ENCODE assay signal across 2 cellular contexts in the genomic region with DNA sequence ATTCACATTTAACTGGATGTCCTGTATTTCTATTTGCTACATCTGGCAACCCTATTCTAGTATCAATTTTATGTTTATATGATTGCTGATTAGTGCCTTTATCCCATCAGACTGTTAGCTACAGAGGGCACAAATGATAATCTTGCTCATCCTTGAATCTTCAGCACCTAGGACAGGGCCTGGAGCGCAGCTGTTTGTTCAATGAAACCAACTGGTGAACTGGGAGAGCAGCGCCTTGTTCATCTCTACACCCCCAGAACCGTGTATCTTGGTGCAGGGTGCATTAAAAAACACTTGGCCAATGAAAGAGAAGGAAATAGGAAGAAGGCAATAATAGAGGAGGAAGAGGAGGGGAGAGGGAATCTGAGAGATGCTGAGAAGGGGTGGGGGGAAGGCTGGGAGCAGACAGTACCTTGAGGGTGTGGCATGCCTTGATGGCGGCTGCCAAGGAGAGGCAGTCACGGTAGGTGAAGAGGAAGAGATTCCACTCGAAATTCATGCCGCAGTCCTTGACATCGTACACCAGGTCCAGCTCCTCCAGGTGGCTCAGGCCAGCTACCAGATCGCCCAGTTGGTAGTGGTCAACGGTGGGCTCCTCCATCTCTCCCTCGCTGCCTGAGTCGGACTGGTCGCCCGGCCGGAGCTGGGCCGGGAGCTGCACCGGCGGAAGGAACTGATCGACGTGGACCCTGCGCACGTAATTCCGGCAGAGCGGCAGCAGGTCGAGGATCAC.
TF ChIP-seq lines count a peak whose summit lies in the region.

No MANE protein-coding gene starts in this region.

TF ChIP-seq in HCT116, 20 proteins besides CTCF, POLR2A, EP300 and RAD21 (continued from another document):
- TF ChIP-seq, protein P1, sequence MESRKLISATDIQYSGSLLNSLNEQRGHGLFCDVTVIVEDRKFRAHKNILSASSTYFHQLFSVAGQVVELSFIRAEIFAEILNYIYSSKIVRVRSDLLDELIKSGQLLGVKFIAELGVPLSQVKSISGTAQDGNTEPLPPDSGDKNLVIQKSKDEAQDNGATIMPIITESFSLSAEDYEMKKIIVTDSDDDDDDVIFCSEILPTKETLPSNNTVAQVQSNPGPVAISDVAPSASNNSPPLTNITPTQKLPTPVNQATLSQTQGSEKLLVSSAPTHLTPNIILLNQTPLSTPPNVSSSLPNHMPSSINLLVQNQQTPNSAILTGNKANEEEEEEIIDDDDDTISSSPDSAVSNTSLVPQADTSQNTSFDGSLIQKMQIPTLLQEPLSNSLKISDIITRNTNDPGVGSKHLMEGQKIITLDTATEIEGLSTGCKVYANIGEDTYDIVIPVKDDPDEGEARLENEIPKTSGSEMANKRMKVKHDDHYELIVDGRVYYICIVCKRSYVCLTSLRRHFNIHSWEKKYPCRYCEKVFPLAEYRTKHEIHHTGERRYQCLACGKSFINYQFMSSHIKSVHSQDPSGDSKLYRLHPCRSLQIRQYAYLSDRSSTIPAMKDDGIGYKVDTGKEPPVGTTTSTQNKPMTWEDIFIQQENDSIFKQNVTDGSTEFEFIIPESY (IDR thresholded peaks at IDR 0.05; ENCODE audit: extremely low read depth, insufficient replicate concordance, low read length): no peak
- TF ChIP-seq, protein P2, sequence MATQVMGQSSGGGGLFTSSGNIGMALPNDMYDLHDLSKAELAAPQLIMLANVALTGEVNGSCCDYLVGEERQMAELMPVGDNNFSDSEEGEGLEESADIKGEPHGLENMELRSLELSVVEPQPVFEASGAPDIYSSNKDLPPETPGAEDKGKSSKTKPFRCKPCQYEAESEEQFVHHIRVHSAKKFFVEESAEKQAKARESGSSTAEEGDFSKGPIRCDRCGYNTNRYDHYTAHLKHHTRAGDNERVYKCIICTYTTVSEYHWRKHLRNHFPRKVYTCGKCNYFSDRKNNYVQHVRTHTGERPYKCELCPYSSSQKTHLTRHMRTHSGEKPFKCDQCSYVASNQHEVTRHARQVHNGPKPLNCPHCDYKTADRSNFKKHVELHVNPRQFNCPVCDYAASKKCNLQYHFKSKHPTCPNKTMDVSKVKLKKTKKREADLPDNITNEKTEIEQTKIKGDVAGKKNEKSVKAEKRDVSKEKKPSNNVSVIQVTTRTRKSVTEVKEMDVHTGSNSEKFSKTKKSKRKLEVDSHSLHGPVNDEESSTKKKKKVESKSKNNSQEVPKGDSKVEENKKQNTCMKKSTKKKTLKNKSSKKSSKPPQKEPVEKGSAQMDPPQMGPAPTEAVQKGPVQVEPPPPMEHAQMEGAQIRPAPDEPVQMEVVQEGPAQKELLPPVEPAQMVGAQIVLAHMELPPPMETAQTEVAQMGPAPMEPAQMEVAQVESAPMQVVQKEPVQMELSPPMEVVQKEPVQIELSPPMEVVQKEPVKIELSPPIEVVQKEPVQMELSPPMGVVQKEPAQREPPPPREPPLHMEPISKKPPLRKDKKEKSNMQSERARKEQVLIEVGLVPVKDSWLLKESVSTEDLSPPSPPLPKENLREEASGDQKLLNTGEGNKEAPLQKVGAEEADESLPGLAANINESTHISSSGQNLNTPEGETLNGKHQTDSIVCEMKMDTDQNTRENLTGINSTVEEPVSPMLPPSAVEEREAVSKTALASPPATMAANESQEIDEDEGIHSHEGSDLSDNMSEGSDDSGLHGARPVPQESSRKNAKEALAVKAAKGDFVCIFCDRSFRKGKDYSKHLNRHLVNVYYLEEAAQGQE (IDR thresholded peaks at IDR 0.05; ENCODE audit: low read depth): peak; percentile 71
- TF ChIP-seq FOSL1 (IDR thresholded peaks at IDR 0.05; ENCODE audit: low read depth): no peak
- TF ChIP-seq SRF (IDR thresholded peaks at IDR 0.05; ENCODE audit: low read depth): no peak

TF ChIP-seq in SK-N-SH treated with all-trans-retinoic acid at 6 μM for 48 hours, 23 proteins besides CTCF, POLR2A, EP300 and RAD21 (continued from another document):
- TF ChIP-seq, protein P3, sequence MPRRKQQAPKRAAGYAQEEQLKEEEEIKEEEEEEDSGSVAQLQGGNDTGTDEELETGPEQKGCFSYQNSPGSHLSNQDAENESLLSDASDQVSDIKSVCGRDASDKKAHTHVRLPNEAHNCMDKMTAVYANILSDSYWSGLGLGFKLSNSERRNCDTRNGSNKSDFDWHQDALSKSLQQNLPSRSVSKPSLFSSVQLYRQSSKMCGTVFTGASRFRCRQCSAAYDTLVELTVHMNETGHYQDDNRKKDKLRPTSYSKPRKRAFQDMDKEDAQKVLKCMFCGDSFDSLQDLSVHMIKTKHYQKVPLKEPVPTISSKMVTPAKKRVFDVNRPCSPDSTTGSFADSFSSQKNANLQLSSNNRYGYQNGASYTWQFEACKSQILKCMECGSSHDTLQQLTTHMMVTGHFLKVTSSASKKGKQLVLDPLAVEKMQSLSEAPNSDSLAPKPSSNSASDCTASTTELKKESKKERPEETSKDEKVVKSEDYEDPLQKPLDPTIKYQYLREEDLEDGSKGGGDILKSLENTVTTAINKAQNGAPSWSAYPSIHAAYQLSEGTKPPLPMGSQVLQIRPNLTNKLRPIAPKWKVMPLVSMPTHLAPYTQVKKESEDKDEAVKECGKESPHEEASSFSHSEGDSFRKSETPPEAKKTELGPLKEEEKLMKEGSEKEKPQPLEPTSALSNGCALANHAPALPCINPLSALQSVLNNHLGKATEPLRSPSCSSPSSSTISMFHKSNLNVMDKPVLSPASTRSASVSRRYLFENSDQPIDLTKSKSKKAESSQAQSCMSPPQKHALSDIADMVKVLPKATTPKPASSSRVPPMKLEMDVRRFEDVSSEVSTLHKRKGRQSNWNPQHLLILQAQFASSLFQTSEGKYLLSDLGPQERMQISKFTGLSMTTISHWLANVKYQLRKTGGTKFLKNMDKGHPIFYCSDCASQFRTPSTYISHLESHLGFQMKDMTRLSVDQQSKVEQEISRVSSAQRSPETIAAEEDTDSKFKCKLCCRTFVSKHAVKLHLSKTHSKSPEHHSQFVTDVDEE (CRISPR knock-in tag; IDR thresholded peaks at IDR 0.05): no peak
- TF ChIP-seq ZNF70 (CRISPR knock-in tag; IDR thresholded peaks at IDR 0.05) (no peak), ZFP3 (CRISPR knock-in tag; IDR thresholded peaks at IDR 0.05) (no peak), TOX (CRISPR knock-in tag; IDR thresholded peaks at IDR 0.05; ENCODE audit: borderline replicate concordance) (no peak), GLIS3 (CRISPR knock-in tag; IDR thresholded peaks at IDR 0.05) (no peak), ZC3H10 (CRISPR knock-in tag; IDR thresholded peaks at IDR 0.05) (no peak)
- TF ChIP-seq, protein P4, sequence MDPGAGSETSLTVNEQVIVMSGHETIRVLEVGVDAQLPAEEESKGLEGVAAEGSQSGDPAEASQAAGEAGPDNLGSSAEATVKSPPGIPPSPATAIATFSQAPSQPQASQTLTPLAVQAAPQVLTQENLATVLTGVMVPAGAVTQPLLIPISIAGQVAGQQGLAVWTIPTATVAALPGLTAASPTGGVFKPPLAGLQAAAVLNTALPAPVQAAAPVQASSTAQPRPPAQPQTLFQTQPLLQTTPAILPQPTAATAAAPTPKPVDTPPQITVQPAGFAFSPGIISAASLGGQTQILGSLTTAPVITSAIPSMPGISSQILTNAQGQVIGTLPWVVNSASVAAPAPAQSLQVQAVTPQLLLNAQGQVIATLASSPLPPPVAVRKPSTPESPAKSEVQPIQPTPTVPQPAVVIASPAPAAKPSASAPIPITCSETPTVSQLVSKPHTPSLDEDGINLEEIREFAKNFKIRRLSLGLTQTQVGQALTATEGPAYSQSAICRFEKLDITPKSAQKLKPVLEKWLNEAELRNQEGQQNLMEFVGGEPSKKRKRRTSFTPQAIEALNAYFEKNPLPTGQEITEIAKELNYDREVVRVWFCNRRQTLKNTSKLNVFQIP (CRISPR knock-in tag; IDR thresholded peaks at IDR 0.05; ENCODE audit: borderline replicate concordance, low read depth): no peak
- TF ChIP-seq, protein P5, sequence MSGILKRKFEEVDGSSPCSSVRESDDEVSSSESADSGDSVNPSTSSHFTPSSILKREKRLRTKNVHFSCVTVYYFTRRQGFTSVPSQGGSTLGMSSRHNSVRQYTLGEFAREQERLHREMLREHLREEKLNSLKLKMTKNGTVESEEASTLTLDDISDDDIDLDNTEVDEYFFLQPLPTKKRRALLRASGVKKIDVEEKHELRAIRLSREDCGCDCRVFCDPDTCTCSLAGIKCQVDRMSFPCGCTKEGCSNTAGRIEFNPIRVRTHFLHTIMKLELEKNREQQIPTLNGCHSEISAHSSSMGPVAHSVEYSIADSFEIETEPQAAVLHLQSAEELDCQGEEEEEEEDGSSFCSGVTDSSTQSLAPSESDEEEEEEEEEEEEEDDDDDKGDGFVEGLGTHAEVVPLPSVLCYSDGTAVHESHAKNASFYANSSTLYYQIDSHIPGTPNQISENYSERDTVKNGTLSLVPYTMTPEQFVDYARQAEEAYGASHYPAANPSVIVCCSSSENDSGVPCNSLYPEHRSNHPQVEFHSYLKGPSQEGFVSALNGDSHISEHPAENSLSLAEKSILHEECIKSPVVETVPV (CRISPR knock-in tag; IDR thresholded peaks at IDR 0.05): no peak
- TF ChIP-seq, protein P6, sequence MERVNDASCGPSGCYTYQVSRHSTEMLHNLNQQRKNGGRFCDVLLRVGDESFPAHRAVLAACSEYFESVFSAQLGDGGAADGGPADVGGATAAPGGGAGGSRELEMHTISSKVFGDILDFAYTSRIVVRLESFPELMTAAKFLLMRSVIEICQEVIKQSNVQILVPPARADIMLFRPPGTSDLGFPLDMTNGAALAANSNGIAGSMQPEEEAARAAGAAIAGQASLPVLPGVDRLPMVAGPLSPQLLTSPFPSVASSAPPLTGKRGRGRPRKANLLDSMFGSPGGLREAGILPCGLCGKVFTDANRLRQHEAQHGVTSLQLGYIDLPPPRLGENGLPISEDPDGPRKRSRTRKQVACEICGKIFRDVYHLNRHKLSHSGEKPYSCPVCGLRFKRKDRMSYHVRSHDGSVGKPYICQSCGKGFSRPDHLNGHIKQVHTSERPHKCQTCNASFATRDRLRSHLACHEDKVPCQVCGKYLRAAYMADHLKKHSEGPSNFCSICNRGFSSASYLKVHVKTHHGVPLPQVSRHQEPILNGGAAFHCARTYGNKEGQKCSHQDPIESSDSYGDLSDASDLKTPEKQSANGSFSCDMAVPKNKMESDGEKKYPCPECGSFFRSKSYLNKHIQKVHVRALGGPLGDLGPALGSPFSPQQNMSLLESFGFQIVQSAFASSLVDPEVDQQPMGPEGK (CRISPR knock-in tag; IDR thresholded peaks at IDR 0.05; ENCODE audit: borderline replicate concordance): no peak
